Comparison of ENCODE assay signal across 16 cellular contexts in the genomic region with DNA sequence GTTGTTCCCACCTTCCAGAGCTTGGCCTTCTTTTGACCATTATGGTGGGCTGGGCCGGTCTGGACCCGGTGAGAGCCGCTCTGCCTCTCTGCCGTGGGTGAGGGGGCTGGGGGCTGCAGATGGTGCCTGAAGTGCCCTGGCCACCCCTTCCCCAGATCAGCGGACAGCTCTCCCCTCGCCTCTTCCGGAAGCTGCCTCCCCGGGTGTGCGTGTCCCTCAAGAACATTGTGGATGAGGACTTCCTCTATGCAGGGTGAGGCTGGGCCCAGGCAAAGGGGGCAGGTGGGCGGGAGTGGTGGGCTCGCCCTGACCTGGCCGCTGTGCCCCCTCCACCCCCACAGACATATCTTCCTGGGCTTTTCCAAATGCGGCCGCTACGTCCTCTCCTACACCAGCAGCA. TPM values are rescaled to one million over a fixed set of nuclear protein-coding genes. Genes with fewer than 3 reads are reported as not detected.
DNase-seq lines count a peak whose midpoint lies in the region; ATAC-seq and TF ChIP-seq lines count a peak whose summit lies in the region.
"Had no signal": no experiment of that assay in that cellular context is flagged by ENCODE, and none has a peak within 500 bp of the region (broad histone marks: within the 10 kb centered on the region; RNA-seq: fewer than 3 reads in every experiment).

No MANE protein-coding gene starts in this region.

- H3K27me3 Mint-ChIP-seq in GM23338 (ENCODE audit: insufficient read depth, low read depth, poor library complexity): no peaks in the 10 kb centered on the region
- H3K27me3 Mint-ChIP-seq in activated naive CD8-positive, alpha-beta T cell treated with anti-CD3 and anti-CD28 coated beads for 36 hours: no peaks in the 10 kb centered on the region
- no peaks in the 10 kb centered on the region for H3K27me3 Mint-ChIP-seq in natural killer cell (ENCODE audit: low read depth in 2 of 2)

- DNase-seq in GM23338 (ENCODE audit: low spot score) (no peak), natural killer cell (no peak), body of pancreas (no peak), NOMO-1 treated with dmso at 0.1 percent for 144 hours (lab: John Stamatoyannopoulos, UW; ENCODE audit: unreplicated experiment) (no peak)
- no peak for DNase-seq in activated naive CD8-positive, alpha-beta T cell treated with anti-CD3 and anti-CD28 coated beads for 36 hours
- DNase-seq: gastrocnemius medialis; MM.1S; NCI-H2081 treated with DMSO at 0.1 percent for 48 hours; NCI-H82; Right ventricle myocardium superior; stimulated activated CD4-positive, alpha-beta T cell treated with anti-CD3 and anti-CD28 coated beads, Interleukin-2, amount 100 ng/mL, for 48 hours had no signal

- ATAC-seq in GM23338 (no peak), natural killer cell (no peak), body of pancreas (no peak), GM19463 (IDR thresholded peaks at IDR 0.05; ENCODE audit: unreplicated experiment) (no peak)
- ATAC-seq: gastrocnemius medialis had no signal

- peaks cover 17% of the 10 kb centered on the region for H3K79me2 ChIP-seq in GM23338 (replicated peaks; ENCODE audit: insufficient read depth)

- H3K4me3 Mint-ChIP-seq in GM23338: peak overlapping the region; percentile 92
- H3K4me3 Mint-ChIP-seq in activated naive CD8-positive, alpha-beta T cell treated with anti-CD3 and anti-CD28 coated beads for 36 hours: peak overlapping the region; percentile 97
- peak overlapping the region; percentile 83 for H3K4me3 Mint-ChIP-seq in natural killer cell

- intact Hi-C loops in natural killer cell (cut with micrococcal nuclease): loop anchor here (10.0 kb wide), 1 partner anchor 69 kb away; no protein-coding TSS in a partner anchor
- intact Hi-C loops in body of pancreas (cut with DNase I): no loop called here

- peak overlapping the region in 4 of 11 experiments; percentile 69 to 94 (median 70); a peak in 4 of 22 replicates for H3K27ac ChIP-seq in BLaER1 treated with 17β-estradiol and CSF1 and Interleukin-3, amounts not matched to agents 10 nM and 100 nM
- H3K27ac ChIP-seq in GM23338 (ENCODE audit: low read depth): no peak overlapping the region
- H3K27ac ChIP-seq in body of pancreas: no peak overlapping the region

- 90 to 94% methylated on average over 8 to 14 of the region's 15 CpGs for WGBS in body of pancreas, 2 donors

- H3K4me1 ChIP-seq in BLaER1 treated with 17β-estradiol and CSF1 and Interleukin-3, amounts not matched to agents 10 nM and 100 nM: peaks cover 11 to 21% (median 20%) of the 10 kb centered on the region in 10 experiments
- peaks cover 8% of the 10 kb centered on the region; the same call in 1 of the 2 replicates for H3K4me1 ChIP-seq in GM23338 (ENCODE audit: insufficient read depth)
- peaks cover 11% of the 10 kb centered on the region for H3K4me1 ChIP-seq in body of pancreas

- no peak overlapping the region for H3K27ac Mint-ChIP-seq in GM23338
- H3K27ac Mint-ChIP-seq in activated naive CD8-positive, alpha-beta T cell treated with anti-CD3 and anti-CD28 coated beads for 36 hours: no peak overlapping the region
- H3K27ac Mint-ChIP-seq in natural killer cell: peak overlapping the region in 1 of 2 donors; percentile 97

- 0 out of 2 replicates have a peak, but pooled peaks cover 5% of the 10 kb centered on the region for H3F3A ChIP-seq in GM23338 (replicated peaks; ENCODE audit: low read depth)

- peaks cover 0 to 62% (median 38%) of the 10 kb centered on the region in 11 experiments; a peak in 19 of 22 replicates for H4K20me1 ChIP-seq in BLaER1 treated with 17β-estradiol and CSF1 and Interleukin-3, amounts not matched to agents 10 nM and 100 nM
- H4K20me1 ChIP-seq in GM23338 (replicated peaks; ENCODE audit: insufficient read depth): peaks cover 17% of the 10 kb centered on the region

- no peaks in the 10 kb centered on the region; the same call in 2 of the 3 replicates for H3K9me3 Mint-ChIP-seq in GM23338
- no peaks in the 10 kb centered on the region for H3K9me3 Mint-ChIP-seq in activated naive CD8-positive, alpha-beta T cell treated with anti-CD3 and anti-CD28 coated beads for 36 hours
- no peaks in the 10 kb centered on the region for H3K9me3 Mint-ChIP-seq in natural killer cell
- H3K9me3 Mint-ChIP-seq: CD14-positive monocyte had no signal

- TF ChIP-seq POLR2A in body of pancreas (IDR thresholded peaks at IDR 0.05): no peak

- H3K36me3 Mint-ChIP-seq in GM23338 (ENCODE audit: low read depth) (peaks cover 38% of the 10 kb centered on the region), natural killer cell (no peaks in the 10 kb centered on the region)
- peaks cover 3% of the 10 kb centered on the region for H3K36me3 Mint-ChIP-seq in activated naive CD8-positive, alpha-beta T cell treated with anti-CD3 and anti-CD28 coated beads for 36 hours

- peak overlapping the region in 4 of 10 experiments; percentile 69 to 88 (median 84); a peak in 5 of 20 replicates for H3K4me3 ChIP-seq in BLaER1 treated with 17β-estradiol and CSF1 and Interleukin-3, amounts not matched to agents 10 nM and 100 nM
- H3K4me3 ChIP-seq in GM23338 (no peak overlapping the region), body of pancreas (no peak overlapping the region)

- H3K9ac ChIP-seq in BLaER1 treated with 17β-estradiol and CSF1 and Interleukin-3, amounts not matched to agents 10 nM and 100 nM: peak overlapping the region in 10 of 11 experiments; percentile 80 to 93 (median 88); a peak in 15 of 22 replicates

- H3K9me2 ChIP-seq in GM23338 (ENCODE audit: insufficient read depth): no peaks in the 10 kb centered on the region

- H3K9me3 ChIP-seq in BLaER1 treated with 17β-estradiol and CSF1 and Interleukin-3, amounts not matched to agents 10 nM and 100 nM (replicated peaks in 1 of 11): no peaks in the 10 kb centered on the region
- no peaks in the 10 kb centered on the region for H3K9me3 ChIP-seq in body of pancreas
- H3K9me3 ChIP-seq: breast epithelium, gastrocnemius medialis had no signal

- peak overlapping the region; percentile 84 to 98 (median 96) for H3K4me2 ChIP-seq in BLaER1 treated with 17β-estradiol and CSF1 and Interleukin-3, amounts not matched to agents 10 nM and 100 nM
- no peak overlapping the region for H3K4me2 ChIP-seq in GM23338

- TF ChIP-seq CTCF in GM23338 (conservative IDR thresholded peaks at IDR 0.05; ENCODE audit: low read depth in 2 of 2) (no peak), natural killer cell (IDR thresholded peaks at IDR 0.05) (no peak), body of pancreas (IDR thresholded peaks at IDR 0.05) (no peak)

- H3K36me3 ChIP-seq in BLaER1 treated with 17β-estradiol and CSF1 and Interleukin-3, amounts not matched to agents 10 nM and 100 nM: peaks cover 50 to 56% (median 53%) of the 10 kb centered on the region in 11 experiments
- H3K36me3 ChIP-seq in GM23338 (ENCODE audit: insufficient read depth) (peaks cover 13% of the 10 kb centered on the region; the same call in 1 of the 2 replicates), body of pancreas (replicated peaks in 1 of 2; ENCODE audit: insufficient read depth in 1 of 2, low read depth in 2 of 2) (peaks cover 6 to 9% of the 10 kb centered on the region in 2 donors)

- no peaks in the 10 kb centered on the region for H3K27me3 ChIP-seq in BLaER1 treated with 17β-estradiol and CSF1 and Interleukin-3, amounts not matched to agents 10 nM and 100 nM
- no peaks in the 10 kb centered on the region for H3K27me3 ChIP-seq in GM23338 (ENCODE audit: insufficient read depth)
- no peaks in the 10 kb centered on the region for H3K27me3 ChIP-seq in body of pancreas
- H3K27me3 ChIP-seq: breast epithelium, gastrocnemius medialis had no signal

- peaks cover 9% of the 10 kb centered on the region for H3K4me1 Mint-ChIP-seq in GM23338
- H3K4me1 Mint-ChIP-seq in activated naive CD8-positive, alpha-beta T cell treated with anti-CD3 and anti-CD28 coated beads for 36 hours: peaks cover 9% of the 10 kb centered on the region
- H3K4me1 Mint-ChIP-seq in natural killer cell: peaks cover 7 to 27% of the 10 kb centered on the region in 2 donors

- H2AFZ ChIP-seq in GM23338: no peak overlapping the region

TF ChIP-seq in GM23338, 12 proteins besides CTCF, POLR2A, EP300 and RAD21:
- TF ChIP-seq POLR2AphosphoS5 (IDR thresholded peaks at IDR 0.05; ENCODE audit: low read depth) (no peak), STAT1 (IDR thresholded peaks at IDR 0.05; ENCODE audit: unreplicated experiment) (no peak), EZH2phosphoT487 (IDR thresholded peaks at IDR 0.05; ENCODE audit: unreplicated experiment) (no peak), EZH2 (IDR thresholded peaks at IDR 0.05; ENCODE audit: low read depth, unreplicated experiment) (no peak)

RNA-seq across cellular contexts. Expression of a gene that starts 1.9 kb away (rescaled TPM):
- 74.8 and 81.3 TPM in 2 replicates for total RNA-seq in GM23338 (2014; rRNA removed; shearing (Covaris generic))
- polyA plus RNA-seq in GM23338 (2016; fragmentation: Nextera tagmentation; extraction: Ambion mirVana): 39.5 and 41.6 TPM in 2 replicates
- total RNA-seq in activated naive CD8-positive, alpha-beta T cell treated with anti-CD3 and anti-CD28 coated beads for 36 hours: 10 to 100 TPM; 54.3 to 54.6 TPM
- total RNA-seq in natural killer cell (100 to 1,000 TPM; 121 to 149 (median 124) TPM), body of pancreas (10 to 100 TPM in 1 of 2 donors, 1 to 10 TPM in 1; 7.0 to 20.4 TPM)

RNA-seq across cellular contexts. Expression of a gene that starts 16.0 kb away (rescaled TPM):
- total RNA-seq in GM23338 (2014; rRNA removed; shearing (Covaris generic)): 0.24 TPM in 1 of 2 replicates, not detected in the other
- polyA plus RNA-seq in GM23338 (2016; fragmentation: Nextera tagmentation; extraction: Ambion mirVana): 1.3 TPM in 1 of 2 replicates, not detected in the other
- total RNA-seq in activated naive CD8-positive, alpha-beta T cell treated with anti-CD3 and anti-CD28 coated beads for 36 hours: not detected
- under 1 TPM in 1 of 3 donors, not detected in 2; 0.61 TPM for total RNA-seq in natural killer cell
- under 1 TPM in 1 of 2 donors, not detected in 1; 0.66 TPM for total RNA-seq in body of pancreas
- total RNA-seq: G401 had no signal

RNA-seq across cellular contexts. Expression of a gene that starts 48.2 kb away (rescaled TPM):
- total RNA-seq in GM23338 (2014; rRNA removed; shearing (Covaris generic)): 27.3 and 39.7 TPM in 2 replicates
- 21.7 and 23.1 TPM in 2 replicates for polyA plus RNA-seq in GM23338 (2016; fragmentation: Nextera tagmentation; extraction: Ambion mirVana)
- total RNA-seq in activated naive CD8-positive, alpha-beta T cell treated with anti-CD3 and anti-CD28 coated beads for 36 hours: 10 to 100 TPM; 24.4 to 25.0 TPM
- total RNA-seq in natural killer cell (10 to 100 TPM; 42.8 to 49.3 (median 48.4) TPM), body of pancreas (10 to 100 TPM; 35.5 to 52.1 TPM)

RNA-seq across cellular contexts. Expression of a gene that starts 48.3 kb away (rescaled TPM):
- total RNA-seq in GM23338 (2014; rRNA removed; shearing (Covaris generic)): 3.7 and 4.0 TPM in 2 replicates
- polyA plus RNA-seq in GM23338 (2016; fragmentation: Nextera tagmentation; extraction: Ambion mirVana): 3.9 and 4.7 TPM in 2 replicates
- total RNA-seq in activated naive CD8-positive, alpha-beta T cell treated with anti-CD3 and anti-CD28 coated beads for 36 hours: 1 to 10 TPM; 6.9 to 7.3 TPM
- 1 to 10 TPM; 3.8 to 7.7 (median 4.0) TPM for total RNA-seq in natural killer cell
- 1 to 10 TPM; 3.0 to 4.9 TPM for total RNA-seq in body of pancreas

RNA-seq across cellular contexts. Expression of a gene that starts 51.9 kb away (rescaled TPM):
- total RNA-seq in GM23338 (2014; rRNA removed; shearing (Covaris generic)): 10.1 and 11.8 TPM in 2 replicates
- 8.9 and 9.4 TPM in 2 replicates for polyA plus RNA-seq in GM23338 (2016; fragmentation: Nextera tagmentation; extraction: Ambion mirVana)
- total RNA-seq in activated naive CD8-positive, alpha-beta T cell treated with anti-CD3 and anti-CD28 coated beads for 36 hours: 10 to 100 TPM in 1 of 2 experiments, 1 to 10 TPM in 1; 9.9 to 11.4 TPM
- 10 to 100 TPM; 26.0 to 31.8 (median 30.5) TPM for total RNA-seq in natural killer cell
- total RNA-seq in body of pancreas: 1 to 10 TPM; 3.9 to 7.6 TPM
